Comparison of ENCODE assay signal across 8 cellular contexts in the genomic region with DNA sequence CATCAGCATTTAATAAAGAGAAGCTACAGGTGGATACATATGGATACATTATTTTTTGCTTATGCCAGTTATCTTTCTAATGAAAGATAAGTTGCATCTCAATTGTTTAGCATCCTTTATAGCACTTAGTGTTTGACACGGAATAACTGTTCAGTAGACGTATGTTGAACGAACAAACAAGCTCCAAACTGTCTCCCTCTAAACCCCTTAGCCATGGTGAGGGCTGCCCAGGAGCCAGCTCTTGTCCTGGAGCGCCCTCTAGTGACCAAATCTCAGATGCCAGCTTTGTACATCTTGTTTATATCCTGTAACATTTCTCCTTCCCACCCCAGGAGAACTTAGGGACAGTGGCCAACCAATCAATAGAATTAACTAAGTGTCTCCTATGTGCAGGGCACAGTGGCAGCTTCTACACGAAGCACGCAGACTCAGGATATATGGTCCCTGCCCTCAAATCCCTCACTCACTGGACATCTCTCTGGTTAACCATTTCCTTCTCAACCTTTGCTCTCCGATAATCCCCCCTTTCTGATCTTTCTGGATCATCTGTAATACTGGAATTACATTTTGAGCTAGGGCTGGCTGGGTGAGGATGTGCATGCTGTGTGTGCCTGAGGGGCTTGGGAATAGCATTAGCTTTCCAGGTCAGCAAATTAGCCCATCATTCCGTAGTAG. TPM values are rescaled to one million over a fixed set of nuclear protein-coding genes. Genes with fewer than 3 reads are reported as not detected.
DNase-seq lines count a peak whose midpoint lies in the region; ATAC-seq, FAIRE-seq and TF ChIP-seq lines count a peak whose summit lies in the region.

No MANE protein-coding gene starts in this region.

- ATAC-seq in HG03521 (IDR thresholded peaks at IDR 0.05; ENCODE audit: unreplicated experiment) (peak; percentile 45), GM18870 (IDR thresholded peaks at IDR 0.05; ENCODE audit: unreplicated experiment) (no peak)

- H3K27me3 Mint-ChIP-seq in activated CD4-positive, alpha-beta T cell treated with anti-CD3 and anti-CD28 coated beads, Interleukin-2, amount 10 ng/mL, durations not matched to agents 24 days and 14 days = peaks cover 3% of the 10 kb centered on the region

- DNase-seq in D721Med (ENCODE audit: insufficient read length, low spot score) = peak; percentile 77
- DNase-seq in NCI-H748 treated with DMSO at 0.1 percent for 48 hours (lab: John Stamatoyannopoulos, UW) = peak; percentile 88
- DNase-seq in activated CD4-positive, alpha-beta T cell treated with anti-CD3 and anti-CD28 coated beads, Interleukin-2, amount 10 ng/mL, durations not matched to agents 24 days and 14 days = peak; percentile 93
- DNase-seq in dedifferentiated amniotic fluid mesenchymal stem cell (ENCODE audit: extremely low spot score) = peak; percentile 59
- peak; percentile 76 to 82 for DNase-seq in lung microvascular endothelial cell (ENCODE audit: low read depth in 2 of 2)
- DNase-seq in stimulated activated CD8-positive, alpha-beta memory T cell treated with anti-CD3 and anti-CD28 coated beads, Interleukin-12 subunit alpha, Interleukin-12 subunit beta, amount 100 ng/mL, for 4 hours (ENCODE audit: low read depth) = peak; percentile 42

- no peak overlapping the region for H3K27ac Mint-ChIP-seq in activated CD4-positive, alpha-beta T cell treated with anti-CD3 and anti-CD28 coated beads, Interleukin-2, amount 10 ng/mL, durations not matched to agents 24 days and 14 days

- no peak for FAIRE-seq in D721Med (lab: Jason Lieb, UNC)

- TF ChIP-seq CTCF in D721Med (IDR thresholded peaks at IDR 0.05; ENCODE audit: insufficient read depth, missing control alignments) = peak; percentile 98

- no peak overlapping the region for H3K4me3 Mint-ChIP-seq in activated CD4-positive, alpha-beta T cell treated with anti-CD3 and anti-CD28 coated beads, Interleukin-2, amount 10 ng/mL, durations not matched to agents 24 days and 14 days

- peaks cover 3% of the 10 kb centered on the region for H3K4me1 Mint-ChIP-seq in activated CD4-positive, alpha-beta T cell treated with anti-CD3 and anti-CD28 coated beads, Interleukin-2, amount 10 ng/mL, durations not matched to agents 24 days and 14 days

- intact Hi-C loops in activated CD4-positive, alpha-beta T cell treated with anti-CD3 and anti-CD28 coated beads, Interleukin-2, amount 10 ng/mL, durations not matched to agents 24 days and 14 days (cut with micrococcal nuclease) = loop anchor here (1.0 to 10.0 kb wide), 6 partner anchors 34 to 408 kb away; no protein-coding TSS in a partner anchor

- H3K9me3 Mint-ChIP-seq in activated CD4-positive, alpha-beta T cell treated with anti-CD3 and anti-CD28 coated beads, Interleukin-2, amount 10 ng/mL, durations not matched to agents 24 days and 14 days = no peaks in the 10 kb centered on the region

- H3K36me3 Mint-ChIP-seq in activated CD4-positive, alpha-beta T cell treated with anti-CD3 and anti-CD28 coated beads, Interleukin-2, amount 10 ng/mL, durations not matched to agents 24 days and 14 days (ENCODE audit: low read depth) = no peaks in the 10 kb centered on the region

RNA-seq across cellular contexts. Expression of gene KCNA10, which starts 22.9 kb away (rescaled TPM):
- total RNA-seq in activated CD4-positive, alpha-beta T cell treated with anti-CD3 and anti-CD28 coated beads, Interleukin-2, amount 10 ng/mL, durations not matched to agents 24 days and 14 days = not detected in 2 replicates
- not detected in 2 replicates for total RNA-seq in lung microvascular endothelial cell

RNA-seq across cellular contexts. Expression of gene PROK1, which starts 45.1 kb away (rescaled TPM):
- total RNA-seq in activated CD4-positive, alpha-beta T cell treated with anti-CD3 and anti-CD28 coated beads, Interleukin-2, amount 10 ng/mL, durations not matched to agents 24 days and 14 days = not detected in 2 replicates
- not detected in 2 replicates for total RNA-seq in lung microvascular endothelial cell

Comparison
In these comparisons a context has a peak if more than half of its experiments do, and no peak if none do; other contexts are left out.
1. DNase-seq: peak in every context shown above with its lines; median percentile 93 in activated CD4-positive, alpha-beta T cell treated with anti-CD3 and anti-CD28 coated beads, Interleukin-2, amount 10 ng/mL, durations not matched to agents 24 days and 14 days; 88 in NCI-H748 treated with DMSO at 0.1 percent for 48 hours; 79 in lung microvascular endothelial cell; 77 in D721Med; 59 in dedifferentiated amniotic fluid mesenchymal stem cell; 42 in stimulated activated CD8-positive, alpha-beta memory T cell treated with anti-CD3 and anti-CD28 coated beads, Interleukin-12 subunit alpha, Interleukin-12 subunit beta, amount 100 ng/mL, for 4 hours.